16 cellular contexts compared by ENCODE assay signal in the genomic region with DNA sequence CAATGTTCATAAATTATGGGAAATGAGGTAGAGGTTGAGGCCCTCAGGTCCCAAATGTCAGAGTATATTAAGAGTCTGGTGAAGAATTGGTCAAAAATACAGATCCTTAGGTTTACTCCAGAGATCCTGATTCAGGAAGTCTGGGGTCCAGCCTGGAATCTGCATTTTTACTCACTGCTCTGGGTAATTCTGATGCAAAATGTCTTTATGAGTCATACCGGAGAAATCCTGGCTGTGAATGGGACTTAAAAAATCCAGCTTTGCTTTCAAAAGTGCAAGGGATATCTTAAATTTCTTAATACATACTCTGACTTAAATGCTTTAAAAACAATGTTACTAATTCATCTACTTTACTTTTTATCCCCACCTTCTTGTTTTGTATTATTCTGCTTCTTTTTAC.
A peak's percentile ranks its signal among the peaks of the same experiment; 100 is the strongest.
DNase-seq lines count a peak whose midpoint lies in the region; ATAC-seq and TF ChIP-seq lines count a peak whose summit lies in the region.
"Had no signal": no experiment of that assay in that cellular context is flagged by ENCODE, and none has a peak within 500 bp of the region (broad histone marks: within the 10 kb centered on the region; RNA-seq: fewer than 3 reads in every experiment).

No MANE protein-coding gene starts in this region.

- peak overlapping the region; percentile 92 for H3K27ac Mint-ChIP-seq in chondrocyte (ENCODE audit: unreplicated experiment)
- H3K27ac Mint-ChIP-seq: activated CD4-positive, alpha-beta T cell treated with anti-CD3 and anti-CD28 coated beads, Interleukin-2, amount 10 ng/mL, durations not matched to agents 24 days and 14 days; activated T-cell treated with anti-CD3 and anti-CD28 coated beads, Interleukin-2, amount 50 U/mL, for 24 hours; T-helper 2 cell treated with Interferon-gamma antibody and Interleukin-4, amounts not matched to agents 5 μg/mL and 100 μg/mL, for 36 hours had no signal

- H3K4me1 Mint-ChIP-seq in chondrocyte (ENCODE audit: low read depth) = peaks cover 89% of the 10 kb centered on the region
- H3K4me1 Mint-ChIP-seq: activated CD4-positive, alpha-beta T cell treated with anti-CD3 and anti-CD28 coated beads, Interleukin-2, amount 10 ng/mL, durations not matched to agents 24 days and 14 days had no signal

- H3K9me3 ChIP-seq in HUES6 (ENCODE audit: control insufficient read depth, insufficient read depth, low read depth, low read length) (no peaks in the 10 kb centered on the region), thoracic aorta (no peaks in the 10 kb centered on the region), right lobe of liver (no peaks in the 10 kb centered on the region)
- H3K9me3 ChIP-seq: adrenal gland had no signal

- no peak for TF ChIP-seq POLR2A in right lobe of liver (IDR thresholded peaks at IDR 0.05)

- intact Hi-C loops in right lobe of liver (cut with DNase I) = no loop called here

- H3K4me3 ChIP-seq in HUES6 (ENCODE audit: low read depth, low read length) (no peak overlapping the region), thoracic aorta (no peak overlapping the region), right lobe of liver (no peak overlapping the region)
- H3K4me3 ChIP-seq: adrenal gland, dorsolateral prefrontal cortex had no signal

- no peaks in the 10 kb centered on the region for H3K27me3 ChIP-seq in HUES6 (ENCODE audit: control insufficient read depth, insufficient read depth, low read length)
- H3K27me3 ChIP-seq in thoracic aorta (replicated peaks; ENCODE audit: insufficient read depth) = no peaks in the 10 kb centered on the region
- H3K27me3 ChIP-seq in right lobe of liver = no peaks in the 10 kb centered on the region
- H3K27me3 ChIP-seq: adrenal gland, dorsolateral prefrontal cortex had no signal

- no peak overlapping the region for H3K4me3 Mint-ChIP-seq in chondrocyte (ENCODE audit: unreplicated experiment)
- H3K4me3 Mint-ChIP-seq: activated CD4-positive, alpha-beta T cell treated with anti-CD3 and anti-CD28 coated beads, Interleukin-2, amount 10 ng/mL, durations not matched to agents 24 days and 14 days; activated T-cell treated with anti-CD3 and anti-CD28 coated beads, Interleukin-2, amount 50 U/mL, for 24 hours; neural crest cell; T-helper 2 cell treated with Interferon-gamma antibody and Interleukin-4, amounts not matched to agents 5 μg/mL and 100 μg/mL, for 36 hours had no signal

- peak overlapping the region; percentile 79 for H3K27ac ChIP-seq in HUES6 (ENCODE audit: low read depth, low read length)
- peak overlapping the region; percentile 61 to 71 for H3K27ac ChIP-seq in thoracic aorta
- H3K27ac ChIP-seq in right lobe of liver = peak overlapping the region in 1 of 3 donors; percentile 4

- peaks cover 53% of the 10 kb centered on the region for H3K4me1 ChIP-seq in HUES6 (ENCODE audit: control insufficient read depth, insufficient read depth, low read length)
- H3K4me1 ChIP-seq in thoracic aorta (ENCODE audit: control insufficient read depth in 1 of 2, low read depth in 2 of 2) = peaks cover 33 to 51% of the 10 kb centered on the region in 2 donors
- H3K4me1 ChIP-seq in right lobe of liver = peaks cover 0 to 49% (median 10%) of the 10 kb centered on the region in 4 donors
- H3K4me1 ChIP-seq: adrenal gland had no signal

- DNase-seq in chondrocyte (ENCODE audit: low spot score) (no peak), iPS-NIHi7 (ENCODE audit: extremely low spot score) (peak; percentile 12), thoracic aorta (ENCODE audit: low spot score) (no peak), right lobe of liver (no peak), pons (ENCODE audit: low spot score) (no peak)
- DNase-seq: activated CD4-positive, alpha-beta T cell treated with anti-CD3 and anti-CD28 coated beads, Interleukin-2, amount 10 ng/mL, durations not matched to agents 24 days and 14 days; activated T-cell treated with anti-CD3 and anti-CD28 coated beads, Interleukin-2, amount 50 U/mL, for 24 hours; adrenal gland; dorsolateral prefrontal cortex; left colon; NCI-H2081 treated with DMSO at 0.1 percent for 48 hours; stimulated activated naive CD4-positive, alpha-beta T cell treated with Interleukin-2 at 50 U/mL for 16 hours had no signal

- ATAC-seq in thoracic aorta (ENCODE audit: insufficient number of reproducible peaks, low FRiP score, low read depth) (no peak), right lobe of liver (no peak), HG03439 (IDR thresholded peaks at IDR 0.05; ENCODE audit: unreplicated experiment) (no peak)
- ATAC-seq: left colon had no signal

- H3K9ac ChIP-seq in HUES6 (ENCODE audit: low read length) = no peak overlapping the region

- 83% methylated on average over 1 of the region's 1 CpG for WGBS in right lobe of liver (ENCODE audit: insufficient coverage, low coverage, low lambda C conversion rate, missing lambda C conversion rate)

- peaks cover 94% of the 10 kb centered on the region for H3K36me3 ChIP-seq in HUES6 (ENCODE audit: control insufficient read depth, insufficient read depth, low read length)
- H3K36me3 ChIP-seq in thoracic aorta = peaks cover 29% of the 10 kb centered on the region
- peaks cover 0 to 83% (median 25%) of the 10 kb centered on the region in 4 donors for H3K36me3 ChIP-seq in right lobe of liver

- H3K36me3 Mint-ChIP-seq in chondrocyte (ENCODE audit: low read depth) = peaks cover 65% of the 10 kb centered on the region

- TF ChIP-seq CTCF in chondrocyte (IDR thresholded peaks at IDR 0.05) = no peak
- TF ChIP-seq CTCF in thoracic aorta (IDR thresholded peaks at IDR 0.05) = no peak
- no peak for TF ChIP-seq CTCF in right lobe of liver (IDR thresholded peaks at IDR 0.05)

- H3K9me3 Mint-ChIP-seq in chondrocyte (ENCODE audit: low read depth) = no peaks in the 10 kb centered on the region
- H3K9me3 Mint-ChIP-seq: activated CD4-positive, alpha-beta T cell treated with anti-CD3 and anti-CD28 coated beads, Interleukin-2, amount 10 ng/mL, durations not matched to agents 24 days and 14 days; activated T-cell treated with anti-CD3 and anti-CD28 coated beads, Interleukin-2, amount 50 U/mL, for 24 hours; neural crest cell; T-helper 2 cell treated with Interferon-gamma antibody and Interleukin-4, amounts not matched to agents 5 μg/mL and 100 μg/mL, for 36 hours had no signal

- H3K27me3 Mint-ChIP-seq in chondrocyte (ENCODE audit: low read depth) = no peaks in the 10 kb centered on the region
- H3K27me3 Mint-ChIP-seq: activated T-cell treated with anti-CD3 and anti-CD28 coated beads, Interleukin-2, amount 50 U/mL, for 24 hours had no signal
